In genomic region chr7:130893441-130893894, GRCh38 we compare ENCODE assay signal across 10 cellular contexts.
A peak's percentile ranks its signal among the peaks of the same experiment; 100 is the strongest.
DNase-seq lines count a peak whose midpoint lies in the region; ATAC-seq, FAIRE-seq and TF ChIP-seq lines count a peak whose summit lies in the region.
"Had no signal": no experiment of that assay in that cellular context is flagged by ENCODE, and none has a peak within 500 bp of the region (broad histone marks: within the 10 kb centered on the region; RNA-seq: fewer than 3 reads in every experiment).

No MANE protein-coding gene starts in this region.

- H2BK15ac ChIP-seq in mesenchymal stem cell (ENCODE audit: low read depth, poor library complexity, severe bottlenecking), result no peak overlapping the region

- TF ChIP-seq CTCF in A549 (IDR thresholded peaks at IDR 0.05) (no peak), choroid plexus epithelial cell (conservative IDR thresholded peaks at IDR 0.05; ENCODE audit: low read depth, low read length) (no peak)

- H2BK12ac ChIP-seq in mesenchymal stem cell (ENCODE audit: low read length in 2 of 2), result no peak overlapping the region

- DNase-seq in A549 (ENCODE audit: low read depth in 1 of 2, low spot score in 1 of 2) (peak in 1 of 2 experiments; percentile 56), M059J (ENCODE audit: low read depth) (peak; percentile 83), choroid plexus epithelial cell (ENCODE audit: low read depth) (peak; percentile 68), mesenchymal stem cell (peak; percentile 85), NCI-H774 (lab: John Stamatoyannopoulos, UW) (no peak), NCI-H1930 (lab: John Stamatoyannopoulos, UW) (no peak), NCI-H1105 (lab: John Stamatoyannopoulos, UW) (no peak)
- DNase-seq: GF-D8, NCI-H524 had no signal

- peaks cover 44 to 78% of the 10 kb centered on the region in 2 experiments for H3K36me3 ChIP-seq in mesenchymal stem cell (ENCODE audit: control insufficient read depth in 1 of 2, insufficient read depth in 2 of 2, low read depth in 1 of 2, low read length in 2 of 2)

- H3K4me2 ChIP-seq in A549, result peak overlapping the region; percentile 76
- no peak overlapping the region for H3K4me2 ChIP-seq in mesenchymal stem cell (ENCODE audit: low read length, poor library complexity, severe bottlenecking)

- H4K8ac ChIP-seq in mesenchymal stem cell (ENCODE audit: low read length), result no peak overlapping the region

- H3K9me3 ChIP-seq in A549, result no peaks in the 10 kb centered on the region
- H3K9me3 ChIP-seq in mesenchymal stem cell (ENCODE audit: control insufficient read depth, low read length), result no peaks in the 10 kb centered on the region

- H3K4me1 ChIP-seq in A549 (peaks cover 97% of the 10 kb centered on the region), mesenchymal stem cell (ENCODE audit: control insufficient read depth, insufficient read depth, low read depth, low read length) (peaks cover 47% of the 10 kb centered on the region)

- no peak for TF ChIP-seq POLR2A in A549 (IDR thresholded peaks at IDR 0.05; ENCODE audit: low read length)

- H4K91ac ChIP-seq in mesenchymal stem cell (ENCODE audit: low read length), result no peak overlapping the region

- CTCF ChIA-PET in A549 (lab: Yijun Ruan, JAX), result interaction anchor here (1.0 to 8.5 kb wide), 9 partner anchors 8 to 147 kb away, joined by 3 to 185 read pairs (median 71); no protein-coding TSS in a partner anchor

- H3K18ac ChIP-seq in mesenchymal stem cell (ENCODE audit: low read depth in 1 of 2, low read length in 2 of 2), result no peak overlapping the region

- H3K27me3 ChIP-seq in mesenchymal stem cell (ENCODE audit: control insufficient read depth in 1 of 2, insufficient read depth in 1 of 2, low read length in 2 of 2), result no peaks in the 10 kb centered on the region

- no peak overlapping the region for H3K23ac ChIP-seq in mesenchymal stem cell (ENCODE audit: low read length in 2 of 2)

- no peak for FAIRE-seq in A549 (lab: Jason Lieb, UNC)

- no peak for TF ChIP-seq RAD21 in A549 (conservative IDR thresholded peaks at IDR 0.05 in 1 of 2, IDR thresholded peaks at IDR 0.05 in 1 of 2)

- no peak overlapping the region for H2BK5ac ChIP-seq in mesenchymal stem cell (ENCODE audit: low read depth, low read length, poor library complexity, severe bottlenecking)

- 20% methylated on average over 7 of the region's 7 CpGs for WGBS in A549 (ENCODE audit: missing lambda C conversion rate)
- WGBS in mesenchymal stem cell, result 59% methylated on average over 7 of the region's 7 CpGs

- no peak overlapping the region for H3K14ac ChIP-seq in mesenchymal stem cell (ENCODE audit: low read length in 2 of 2)

- POLR2A ChIA-PET in A549 (lab: Yijun Ruan, JAX), result interaction anchor here (0.9 to 2.1 kb wide), 8 partner anchors 8 to 118 kb away, joined by 3 to 9 read pairs (median 5); no protein-coding TSS in a partner anchor

- ATAC-seq in A549 (no peak), GM19395 (IDR thresholded peaks at IDR 0.05; ENCODE audit: unreplicated experiment) (no peak)

- TF ChIP-seq EP300 in A549 (IDR thresholded peaks at IDR 0.05), result no peak

- H3K4ac ChIP-seq in mesenchymal stem cell (ENCODE audit: low read depth in 1 of 2, low read length in 2 of 2), result no peak overlapping the region

- H3K4me3 ChIP-seq in A549 (no peak overlapping the region; the same call in 2 of the 3 replicates), choroid plexus epithelial cell (ENCODE audit: low read depth, low read length) (no peak overlapping the region), mesenchymal stem cell (ENCODE audit: insufficient read depth in 1 of 2, low read depth in 1 of 2, low read length in 2 of 2) (no peak overlapping the region)

- H3K27ac ChIP-seq in A549 (peak overlapping the region; percentile 92 to 93), mesenchymal stem cell (ENCODE audit: low read length, poor library complexity, severe bottlenecking) (peak overlapping the region; percentile 99)

- H3K79me1 ChIP-seq in mesenchymal stem cell (replicated peaks; ENCODE audit: low read length, poor library complexity, severe bottlenecking), result no peaks in the 10 kb centered on the region

- no peak overlapping the region for H2BK120ac ChIP-seq in mesenchymal stem cell (ENCODE audit: low read depth, low read length)

- no peak overlapping the region for H2AFZ ChIP-seq in mesenchymal stem cell (ENCODE audit: low read depth, low read length)

- H3K9ac ChIP-seq in mesenchymal stem cell (ENCODE audit: low read length), result peak overlapping the region; percentile 91

- H2AK5ac ChIP-seq in mesenchymal stem cell (ENCODE audit: low read length, severe bottlenecking), result peak overlapping the region; percentile 4

TF ChIP-seq in A549, 52 proteins besides CTCF, POLR2A, EP300 and RAD21:
- TF ChIP-seq PBX3 (IDR thresholded peaks at IDR 0.05) (no peak), POLR2AphosphoS2 (conservative IDR thresholded peaks at IDR 0.05; ENCODE audit: low read length) (peak; percentile 16; the same call in 1 of the 2 replicates), HES2 (IDR thresholded peaks at IDR 0.05) (no peak), CEBPB (IDR thresholded peaks at IDR 0.05) (0 out of 4 replicates have a peak, but pooled peaks of 1 of the 2 experiments have one; percentile 12), MAX (IDR thresholded peaks at IDR 0.05) (peak; percentile 40; the same call in 1 of the 2 replicates)

Comparison
In these comparisons a context has a peak if more than half of its experiments do, and no peak if none do; other contexts are left out.
1. DNase-seq: peak in M059J (single experiment), choroid plexus epithelial cell (single experiment) and mesenchymal stem cell (single experiment); none in NCI-H774 (single experiment), NCI-H1930 (0 of 2) and NCI-H1105 (single experiment).